ENCODE assay signal across 15 cellular contexts in genomic region chrX:106987488-106987887, GRCh38.
"Had no signal": no experiment of that assay in that cellular context is flagged by ENCODE, and none has a peak within 500 bp of the region (broad histone marks: within the 10 kb centered on the region; RNA-seq: fewer than 3 reads in every experiment).

No MANE protein-coding gene starts in this region.

- H3K4me3 ChIP-seq: lung, psoas muscle, right lobe of liver had no signal

- DNase-seq: activated CD4-positive, alpha-beta T cell treated with anti-CD3 and anti-CD28 coated beads for 48 hours; activated CD8-positive, alpha-beta memory T cell treated with anti-CD3 and anti-CD28 coated beads for 24 hours; foreskin keratinocyte; immature natural killer cell; left colon; psoas muscle; right lobe of liver; stimulated activated naive B cell treated with anti-CD40 and anti-IgM and Interleukin-4, amounts not matched to agents 10 μg/mL and 1 μg/mL and 100 μg/mL, for 72 hours; substantia nigra; trophoblast cell had no signal

- ATAC-seq: foreskin keratinocyte; left colon; natural killer cell treated with Interleukin-12 subunit alpha and Interleukin-12 subunit beta and Interleukin-15 and Interleukin-18, amount 100 ng/mL, for 72 hours; psoas muscle; right lobe of liver; WTC11 had no signal

- H3K9me3 ChIP-seq: psoas muscle, right lobe of liver had no signal

- H3K36me3 Mint-ChIP-seq: immature natural killer cell; natural killer cell treated with Interleukin-12 subunit alpha and Interleukin-12 subunit beta and Interleukin-15 and Interleukin-18, amount 100 ng/mL, for 72 hours; WTC11 had no signal

- H3K27ac Mint-ChIP-seq: activated naive CD8-positive, alpha-beta T cell; activated T-helper 2 cell treated with anti-CD3 and anti-CD28 coated beads, Interferon-gamma antibody, Interleukin-2, Interleukin-4, amounts not matched to agents 10 μg/mL and 5 μg/mL and 100 μg/mL, durations not matched to agents 14 hours and 24 hours and 36 hours; immature natural killer cell; natural killer cell treated with Interleukin-12 subunit alpha and Interleukin-12 subunit beta and Interleukin-15 and Interleukin-18, amount 100 ng/mL, for 72 hours; stimulated activated naive B cell treated with anti-CD40 and anti-IgM and Interleukin-4, amounts not matched to agents 10 μg/mL and 1 μg/mL and 100 μg/mL, for 72 hours; WTC11 had no signal

- H3K27me3 Mint-ChIP-seq: activated naive CD8-positive, alpha-beta T cell; stimulated activated naive B cell treated with anti-CD40 and anti-IgM and Interleukin-4, amounts not matched to agents 10 μg/mL and 1 μg/mL and 100 μg/mL, for 72 hours had no signal

- H3K4me1 ChIP-seq: psoas muscle, right lobe of liver had no signal

- H3K4me3 Mint-ChIP-seq: activated naive CD8-positive, alpha-beta T cell; immature natural killer cell; natural killer cell treated with Interleukin-12 subunit alpha and Interleukin-12 subunit beta and Interleukin-15 and Interleukin-18, amount 100 ng/mL, for 72 hours; stimulated activated naive B cell treated with anti-CD40 and anti-IgM and Interleukin-4, amounts not matched to agents 10 μg/mL and 1 μg/mL and 100 μg/mL, for 72 hours; WTC11 had no signal

- H3K9me3 Mint-ChIP-seq: activated T-helper 2 cell treated with anti-CD3 and anti-CD28 coated beads, Interferon-gamma antibody, Interleukin-2, Interleukin-4, amounts not matched to agents 10 μg/mL and 5 μg/mL and 100 μg/mL, durations not matched to agents 14 hours and 24 hours and 36 hours; immature natural killer cell; natural killer cell treated with Interleukin-12 subunit alpha and Interleukin-12 subunit beta and Interleukin-15 and Interleukin-18, amount 100 ng/mL, for 72 hours; stimulated activated naive B cell treated with anti-CD40 and anti-IgM and Interleukin-4, amounts not matched to agents 10 μg/mL and 1 μg/mL and 100 μg/mL, for 72 hours; WTC11 had no signal

- H3K27ac ChIP-seq: foreskin keratinocyte, psoas muscle, right lobe of liver had no signal

- H3K36me3 ChIP-seq: right lobe of liver had no signal

- H3K27me3 ChIP-seq: foreskin keratinocyte, right lobe of liver had no signal
